8 cellular contexts compared by ENCODE assay signal in genomic region chr19:10315335-10316214, GRCh38. TPM values are rescaled to one million over a fixed set of nuclear protein-coding genes. Genes with fewer than 3 reads are reported as not detected.
DNase-seq lines count a peak whose midpoint lies in the region; ATAC-seq and TF ChIP-seq lines count a peak whose summit lies in the region.

FDX2 (minus strand) TSS chr19:10316015; CDS start chr19:10315996, 19 bp downstream.

- H3K27ac Mint-ChIP-seq in activated CD4-positive, alpha-beta T cell treated with anti-CD3 and anti-CD28 coated beads for 36 hours = peak within 1 kb of the TSS; percentile 80

- peak within 1 kb of the TSS; percentile 89 for H3K4me3 Mint-ChIP-seq in activated CD4-positive, alpha-beta T cell treated with anti-CD3 and anti-CD28 coated beads for 36 hours

- peak within 1 kb of the TSS; percentile 27 for H3K27ac ChIP-seq in layer of hippocampus (ENCODE audit: low read depth, low read length)

- TF ChIP-seq CTCF in GM10266 (IDR thresholded peaks at IDR 0.05; ENCODE audit: control insufficient read depth, insufficient read depth, low read depth, missing control alignments) (no peak), choroid plexus epithelial cell (conservative IDR thresholded peaks at IDR 0.05; ENCODE audit: low read depth, low read length) (no peak)

- peaks cover 16% of the 10 kb centered on the region for H3K4me1 Mint-ChIP-seq in activated CD4-positive, alpha-beta T cell treated with anti-CD3 and anti-CD28 coated beads for 36 hours

- H3K9me3 Mint-ChIP-seq in activated CD4-positive, alpha-beta T cell treated with anti-CD3 and anti-CD28 coated beads for 36 hours (ENCODE audit: low read depth) = no peaks in the 10 kb centered on the region

- intact Hi-C loops in activated CD4-positive, alpha-beta T cell treated with anti-CD3 and anti-CD28 coated beads for 36 hours (cut with DNase I, micrococcal nuclease) = loop anchor here in 1 of 2 experiments (1.0 to 2.0 kb wide), 2 partner anchors 18 to 55 kb away; partner anchors contain the start of gene RAVER1

- H3K27me3 Mint-ChIP-seq in activated CD4-positive, alpha-beta T cell treated with anti-CD3 and anti-CD28 coated beads for 36 hours = no peaks in the 10 kb centered on the region

- no peaks in the 10 kb centered on the region for H3K27me3 ChIP-seq in layer of hippocampus (ENCODE audit: control insufficient read depth, insufficient read depth, low read length)

- peak; percentile 50 for ATAC-seq in HG03139 (IDR thresholded peaks at IDR 0.05; ENCODE audit: unreplicated experiment)
- ATAC-seq in activated CD4-positive, alpha-beta T cell treated with anti-CD3 and anti-CD28 coated beads for 36 hours = peak; percentile 94

- POLR2A ChIA-PET in activated CD4-positive, alpha-beta T cell treated with anti-CD3 and anti-CD28 coated beads for 36 hours (lab: Charles Lee) = interaction anchor here (1.1 to 1.5 kb wide), 2 partner anchors 9 to 11 kb away, joined by 3 to 5 read pairs; no protein-coding TSS in a partner anchor

- H3K4me3 ChIP-seq in choroid plexus epithelial cell (ENCODE audit: low read depth, low read length) = peak within 1 kb of the TSS; percentile 86

- CTCF ChIA-PET in activated CD4-positive, alpha-beta T cell treated with anti-CD3 and anti-CD28 coated beads for 36 hours (lab: Charles Lee) = interaction anchor here (0.6 kb wide), 1 partner anchor 93 kb away, joined by 3 read pairs; no protein-coding TSS in a partner anchor

- DNase-seq in GM10266 (ENCODE audit: extremely low spot score) (peak; percentile 97), NCI-H510A (lab: John Stamatoyannopoulos, UW) (peak; percentile 89), choroid plexus epithelial cell (ENCODE audit: low read depth) (peak; percentile 80), foreskin melanocyte (no peak)
- peak; percentile 95 for DNase-seq in activated CD4-positive, alpha-beta T cell treated with anti-CD3 and anti-CD28 coated beads for 36 hours
- peak; percentile 82 to 90 for DNase-seq in stimulated activated CD4-positive, alpha-beta T cell treated with anti-CD3 and anti-CD28 coated beads, Interleukin-1b, Interleukin-23, amount 100 ng/mL, for 1 hour (ENCODE audit: low read depth in 2 of 2)

- H3K36me3 Mint-ChIP-seq in activated CD4-positive, alpha-beta T cell treated with anti-CD3 and anti-CD28 coated beads for 36 hours (ENCODE audit: low read depth) = peaks cover 35% of the 10 kb centered on the region

RNA-seq across cellular contexts. Expression of gene FDX2, which starts in this region (rescaled TPM):
- total RNA-seq in activated CD4-positive, alpha-beta T cell treated with anti-CD3 and anti-CD28 coated beads for 36 hours = 10 to 100 TPM; 11.7 to 13.3 TPM
